In genomic region chr1:26364956-26365355, GRCh38 we compare ENCODE assay signal across 27 cellular contexts. TPM values are rescaled to one million over a fixed set of nuclear protein-coding genes. Genes with fewer than 3 reads are reported as not detected.
"Had no signal": no experiment of that assay in that cellular context is flagged by ENCODE, and none has a peak within 500 bp of the region (broad histone marks: within the 10 kb centered on the region; RNA-seq: fewer than 3 reads in every experiment).

No MANE protein-coding gene starts in this region.

- H3K27me3 ChIP-seq: ovary had no signal

- H3K4me3 ChIP-seq: cardiac muscle cell, heart right ventricle, lung, ovary, prostate gland, uterus had no signal

- H3K36me3 ChIP-seq: cardiac muscle cell, heart right ventricle, neutrophil, ovary, prostate gland, uterus had no signal

- DNase-seq: activated B cell treated with CpG ODN at 0.5 μM for 24 hours; activated CD4-positive, alpha-beta T cell treated with anti-CD3 and anti-CD28 coated beads for 36 hours; activated CD4-positive, alpha-beta T cell treated with anti-CD3 and anti-CD28 coated beads, Interleukin-2, amount 50 U/mL, for 4 hours; activated gamma-delta T cell; activated naive CD4-positive, alpha-beta T cell treated with anti-CD3 and anti-CD28 coated beads, Interleukin-2, amount 50 U/mL, for 16 hours; activated naive CD8-positive, alpha-beta T cell treated with anti-CD3 and anti-CD28 coated beads, Interleukin-2, amount 50 U/mL, for 24 hours; cortex of kidney; heart right ventricle; naive thymus-derived CD4-positive, alpha-beta T cell; ovary; stimulated activated CD4-positive, alpha-beta T cell treated with anti-CD3 and anti-CD28 coated beads, Interleukin-2, amount 100 ng/mL, for 48 hours; stimulated activated CD8-positive, alpha-beta memory T cell treated with anti-CD3 and anti-CD28 coated beads, Interleukin-4, amount 100 ng/mL, for 48 hours; stimulated activated naive B cell treated with anti-CD40 and anti-IgM and Interleukin-4, amounts not matched to agents 10 μg/mL and 1 μg/mL and 100 μg/mL, for 72 hours; T1000; trophoblast cell; uterus had no signal

- H3K4me1 ChIP-seq: prostate gland had no signal

- ATAC-seq: activated CD4-positive, alpha-beta T cell treated with anti-CD3 and anti-CD28 coated beads for 36 hours; activated naive CD8-positive, alpha-beta T cell treated with anti-CD3 and anti-CD28 coated beads, Interleukin-2, amount 50 U/mL, for 24 hours; naive thymus-derived CD4-positive, alpha-beta T cell; stimulated activated naive B cell treated with anti-CD40 and anti-IgM and Interleukin-4, amounts not matched to agents 10 μg/mL and 1 μg/mL and 100 μg/mL, for 72 hours had no signal

- H3K9me3 ChIP-seq: heart right ventricle, neutrophil, ovary, prostate gland, uterus had no signal

- H3K4me3 Mint-ChIP-seq: activated B cell treated with CpG ODN at 0.5 μM for 24 hours; activated CD4-positive, alpha-beta T cell treated with anti-CD3 and anti-CD28 coated beads for 36 hours; activated naive CD8-positive, alpha-beta T cell treated with anti-CD3 and anti-CD28 coated beads, Interleukin-2, amount 50 U/mL, for 24 hours; activated T-helper 1 cell treated with anti-CD3 and anti-CD28 coated beads, Interleukin-12 subunit alpha, Interleukin-12 subunit beta, Interleukin-2, Interleukin-4 antibody, amounts not matched to agents 30 ng/mL and 10 ng/mL and 1 ng/mL, durations not matched to agents 14 hours and 24 hours and 36 hours; stimulated activated naive B cell treated with anti-CD40 and anti-IgM and Interleukin-4, amounts not matched to agents 10 μg/mL and 1 μg/mL and 100 μg/mL, for 72 hours had no signal

- H3K9me3 Mint-ChIP-seq: activated B cell treated with CpG ODN at 0.5 μM for 24 hours; activated naive CD8-positive, alpha-beta T cell treated with anti-CD3 and anti-CD28 coated beads, Interleukin-2, amount 50 U/mL, for 24 hours; activated T-helper 1 cell treated with anti-CD3 and anti-CD28 coated beads, Interleukin-12 subunit alpha, Interleukin-12 subunit beta, Interleukin-2, Interleukin-4 antibody, amounts not matched to agents 30 ng/mL and 10 ng/mL and 1 ng/mL, durations not matched to agents 14 hours and 24 hours and 36 hours; stimulated activated naive B cell treated with anti-CD40 and anti-IgM and Interleukin-4, amounts not matched to agents 10 μg/mL and 1 μg/mL and 100 μg/mL, for 72 hours had no signal

- H3K36me3 Mint-ChIP-seq: stimulated activated naive B cell treated with anti-CD40 and anti-IgM and Interleukin-4, amounts not matched to agents 10 μg/mL and 1 μg/mL and 100 μg/mL, for 72 hours had no signal

- H3K27ac Mint-ChIP-seq: activated B cell treated with CpG ODN at 0.5 μM for 24 hours; activated CD4-positive, alpha-beta T cell treated with anti-CD3 and anti-CD28 coated beads for 36 hours; activated naive CD8-positive, alpha-beta T cell treated with anti-CD3 and anti-CD28 coated beads, Interleukin-2, amount 50 U/mL, for 24 hours; activated T-helper 1 cell treated with anti-CD3 and anti-CD28 coated beads, Interleukin-12 subunit alpha, Interleukin-12 subunit beta, Interleukin-2, Interleukin-4 antibody, amounts not matched to agents 30 ng/mL and 10 ng/mL and 1 ng/mL, durations not matched to agents 14 hours and 24 hours and 36 hours; stimulated activated naive B cell treated with anti-CD40 and anti-IgM and Interleukin-4, amounts not matched to agents 10 μg/mL and 1 μg/mL and 100 μg/mL, for 72 hours had no signal

RNA-seq across cellular contexts. Expression of gene ZNF683, which starts 7.6 kb away (rescaled TPM):
- total RNA-seq: activated B cell treated with CpG ODN at 0.5 μM for 24 hours; activated CD4-positive, alpha-beta T cell treated with anti-CD3 and anti-CD28 coated beads for 36 hours; activated T-helper 1 cell treated with anti-CD3 and anti-CD28 coated beads, Interleukin-12 subunit alpha, Interleukin-12 subunit beta, Interleukin-2, Interleukin-4 antibody, amounts not matched to agents 30 ng/mL and 10 ng/mL and 1 ng/mL, durations not matched to agents 14 hours and 24 hours and 36 hours; cardiac muscle cell; cerebellum; epithelial cell of proximal tubule; fibroblast of villous mesenchyme; mesenteric fat pad; temporal lobe; uterus had no signal
- polyA plus RNA-seq: cardiac muscle cell; keratinocyte; naive thymus-derived CD4-positive, alpha-beta T cell had no signal

RNA-seq across cellular contexts. Expression of gene CRYBG2, which starts 11.0 kb away (rescaled TPM):
- total RNA-seq: fibroblast of villous mesenchyme had no signal

RNA-seq across cellular contexts. Expression of gene LIN28A, which starts 45.7 kb away (rescaled TPM):
- total RNA-seq: activated B cell treated with CpG ODN at 0.5 μM for 24 hours; activated CD4-positive, alpha-beta T cell treated with anti-CD3 and anti-CD28 coated beads for 36 hours; activated T-helper 1 cell treated with anti-CD3 and anti-CD28 coated beads, Interleukin-12 subunit alpha, Interleukin-12 subunit beta, Interleukin-2, Interleukin-4 antibody, amounts not matched to agents 30 ng/mL and 10 ng/mL and 1 ng/mL, durations not matched to agents 14 hours and 24 hours and 36 hours; cerebellum; epithelial cell of proximal tubule; fibroblast of villous mesenchyme; mesenteric fat pad; naive thymus-derived CD4-positive, alpha-beta T cell; temporal lobe had no signal
- polyA plus RNA-seq: heart right ventricle; keratinocyte; lung; naive thymus-derived CD4-positive, alpha-beta T cell; ovary had no signal

RNA-seq across cellular contexts. Expression of gene CD52, which starts 47.2 kb away (rescaled TPM):
- total RNA-seq: cardiac muscle cell, cerebellum, epithelial cell of proximal tubule, fibroblast of villous mesenchyme, temporal lobe had no signal
